Comparison of ENCODE assay signal across 24 cellular contexts in the genomic region with DNA sequence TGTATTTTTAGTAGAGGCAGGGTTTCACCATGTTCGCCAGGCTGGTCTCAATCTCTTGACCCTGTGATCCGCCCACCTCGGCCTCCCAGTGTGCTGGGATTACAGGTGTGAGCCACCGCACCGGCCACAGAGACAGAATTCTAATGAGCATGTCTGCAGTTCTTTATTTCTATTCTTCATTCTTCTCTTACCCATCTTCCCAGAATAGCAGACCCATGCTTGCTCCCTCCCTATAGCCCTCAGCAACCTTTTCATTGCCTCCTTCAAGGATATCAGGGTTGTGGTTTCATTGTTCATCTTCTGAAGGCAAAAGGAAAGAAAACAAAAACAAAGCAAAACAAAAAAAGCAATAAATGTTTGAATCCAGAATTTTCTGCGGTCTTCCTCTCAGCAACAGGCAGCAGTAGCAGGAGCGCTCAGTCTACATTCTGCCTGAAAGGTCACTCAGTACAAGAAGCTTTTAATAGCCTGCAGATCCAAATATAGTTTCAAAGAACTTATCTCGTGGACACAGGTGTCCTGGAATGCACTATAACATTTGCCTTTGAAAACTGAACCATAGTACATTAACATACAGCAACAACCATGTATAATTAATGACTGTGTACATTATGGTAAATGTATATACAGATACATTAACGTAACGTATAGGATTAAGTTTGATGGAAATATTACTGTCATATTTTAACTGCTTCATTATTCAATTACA. TPM values are rescaled to one million over a fixed set of nuclear protein-coding genes. Genes with fewer than 3 reads are reported as not detected.
"Had no signal": no experiment of that assay in that cellular context is flagged by ENCODE, and none has a peak within 500 bp of the region (broad histone marks: within the 10 kb centered on the region; RNA-seq: fewer than 3 reads in every experiment).

A gene with protein sequence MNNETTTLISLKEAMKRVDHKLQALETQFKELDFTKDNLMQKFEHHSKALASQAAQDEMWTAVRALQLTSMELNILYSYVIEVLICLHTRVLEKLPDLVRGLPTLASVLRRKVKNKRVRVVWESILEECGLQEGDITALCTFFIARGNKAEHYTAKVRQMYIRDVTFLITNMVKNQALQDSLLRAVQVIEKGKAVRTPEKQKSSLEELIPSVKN (minus strand): TSS at position 434 of the 709 bp plus-strand sequence. CDS start 137 bp downstream, at position 297.

- H3K4me3 ChIP-seq: mucosa of descending colon, sigmoid colon, spleen, upper lobe of left lung had no signal

- H3K4me1 Mint-ChIP-seq: memory B cell, naive B cell had no signal

- ATAC-seq: foreskin keratinocyte; mucosa of descending colon; stimulated activated naive CD8-positive, alpha-beta T cell treated with anti-CD3 and anti-CD28 coated beads, Interleukin-15, Interleukin-2, amounts not matched to agents 100 U/mL and 50 U/mL, for 24 hours had no signal

- H3K36me3 ChIP-seq: sigmoid colon, spleen, upper lobe of left lung had no signal

- H3K27me3 Mint-ChIP-seq: dendritic cell treated with granulocyte-macrophage colony-stimulating factor and Interleukin-4, amounts not matched to agents 40 ng/mL and 50 ng/mL, for 4 days had no signal

- H3K4me3 Mint-ChIP-seq: activated CD4-positive, alpha-beta memory T cell treated with anti-CD3 and anti-CD28 coated beads for 36 hours; activated naive CD4-positive, alpha-beta T cell treated with anti-CD3 and anti-CD28 coated beads for 36 hours; activated naive CD8-positive, alpha-beta T cell treated with anti-CD3 and anti-CD28 coated beads, Interleukin-2, amount 10 ng/mL, durations not matched to agents 7 days and 5 days; dendritic cell treated with granulocyte-macrophage colony-stimulating factor and Interleukin-4, amounts not matched to agents 40 ng/mL and 50 ng/mL, for 4 days; memory B cell; naive B cell had no signal

- DNase-seq: activated CD4-positive, alpha-beta memory T cell treated with anti-CD3 and anti-CD28 coated beads for 36 hours; activated CD4-positive, alpha-beta T cell treated with anti-CD3 and anti-CD28 coated beads for 48 hours; activated effector memory CD4-positive, alpha-beta T cell treated with Interleukin-2 at 50 U/mL for 16 hours; activated naive CD4-positive, alpha-beta T cell treated with anti-CD3 and anti-CD28 coated beads for 36 hours; activated naive CD8-positive, alpha-beta T cell treated with anti-CD3 and anti-CD28 coated beads, Interleukin-2, amount 10 ng/mL, durations not matched to agents 7 days and 5 days; activated T-cell treated with anti-CD3 and anti-CD28 coated beads, Interleukin-2, amount 50 U/mL, for 48 hours; amniotic stem cell; effector CD8-positive, alpha-beta T cell; erythroblast; foreskin keratinocyte; hippocampal formation; mucosa of descending colon; naive B cell; nucleus accumbens; sigmoid colon; spleen; stimulated activated CD4-positive, alpha-beta T cell treated with anti-CD3 and anti-CD28 coated beads, Interleukin-4, amount 100 ng/mL, for 24 hours; stimulated activated naive CD8-positive, alpha-beta T cell treated with anti-CD3 and anti-CD28 coated beads, Interleukin-15, Interleukin-2, amounts not matched to agents 100 U/mL and 50 U/mL, for 24 hours; T-helper 2 cell; upper lobe of left lung had no signal

- H3K4me1 ChIP-seq: foreskin keratinocyte, sigmoid colon, spleen, upper lobe of left lung had no signal

- H3K27me3 ChIP-seq: foreskin keratinocyte, sigmoid colon, spleen, upper lobe of left lung had no signal

- H3K27ac ChIP-seq: foreskin keratinocyte, sigmoid colon, spleen, upper lobe of left lung had no signal

- H3K27ac Mint-ChIP-seq: activated CD4-positive, alpha-beta memory T cell treated with anti-CD3 and anti-CD28 coated beads for 36 hours; activated naive CD4-positive, alpha-beta T cell treated with anti-CD3 and anti-CD28 coated beads for 36 hours; activated naive CD8-positive, alpha-beta T cell treated with anti-CD3 and anti-CD28 coated beads, Interleukin-2, amount 10 ng/mL, durations not matched to agents 7 days and 5 days; dendritic cell treated with granulocyte-macrophage colony-stimulating factor and Interleukin-4, amounts not matched to agents 40 ng/mL and 50 ng/mL, for 4 days; memory B cell had no signal

RNA-seq across cellular contexts. Expression of the gene that starts here (rescaled TPM):
- total RNA-seq: activated CD4-positive, alpha-beta memory T cell treated with anti-CD3 and anti-CD28 coated beads for 36 hours; activated naive CD4-positive, alpha-beta T cell treated with anti-CD3 and anti-CD28 coated beads for 36 hours; activated naive CD8-positive, alpha-beta T cell treated with anti-CD3 and anti-CD28 coated beads, Interleukin-2, amount 10 ng/mL, durations not matched to agents 7 days and 5 days; foreskin keratinocyte; mucosa of descending colon; sigmoid colon; spleen; subcutaneous adipose tissue; upper lobe of left lung had no signal
- polyA plus RNA-seq: foreskin keratinocyte, neural cell, sigmoid colon, spleen had no signal
